In the genomic region with DNA sequence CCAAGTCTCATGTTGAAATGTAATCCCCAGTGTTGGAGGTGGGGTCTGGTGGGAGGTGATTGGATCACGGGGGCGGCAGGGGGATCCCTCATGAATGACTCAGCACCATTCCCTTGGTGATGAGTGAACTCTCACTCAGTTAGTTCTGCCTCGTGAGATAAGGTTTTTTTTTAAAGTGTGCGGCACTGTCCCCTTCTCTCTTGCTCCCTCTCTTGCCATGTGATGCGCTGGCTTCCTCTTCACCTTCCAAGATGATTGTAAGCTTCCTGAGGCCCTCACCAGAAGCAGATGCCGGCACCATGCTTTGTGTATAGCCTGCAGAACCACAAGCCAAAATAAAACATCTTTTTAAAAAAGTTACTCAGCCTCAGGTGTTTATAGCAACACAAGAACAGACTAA, we compare ENCODE assay signal across 1 cellular context.
TF ChIP-seq lines count a peak whose summit lies in the region.

No MANE protein-coding gene starts in this region.

TF ChIP-seq in SK-N-SH, 30 proteins besides CTCF, POLR2A, EP300 and RAD21 (continued from another document):
- TF ChIP-seq, protein P1, sequence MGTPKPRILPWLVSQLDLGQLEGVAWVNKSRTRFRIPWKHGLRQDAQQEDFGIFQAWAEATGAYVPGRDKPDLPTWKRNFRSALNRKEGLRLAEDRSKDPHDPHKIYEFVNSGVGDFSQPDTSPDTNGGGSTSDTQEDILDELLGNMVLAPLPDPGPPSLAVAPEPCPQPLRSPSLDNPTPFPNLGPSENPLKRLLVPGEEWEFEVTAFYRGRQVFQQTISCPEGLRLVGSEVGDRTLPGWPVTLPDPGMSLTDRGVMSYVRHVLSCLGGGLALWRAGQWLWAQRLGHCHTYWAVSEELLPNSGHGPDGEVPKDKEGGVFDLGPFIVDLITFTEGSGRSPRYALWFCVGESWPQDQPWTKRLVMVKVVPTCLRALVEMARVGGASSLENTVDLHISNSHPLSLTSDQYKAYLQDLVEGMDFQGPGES (IDR thresholded peaks at IDR 0.05; ENCODE audit: low read depth, low read length) = no peak
- TF ChIP-seq POLR2AphosphoS5 (IDR thresholded peaks at IDR 0.05; ENCODE audit: low read depth, low read length) (no peak), TEAD4 (IDR thresholded peaks at IDR 0.05; ENCODE audit: borderline replicate concordance, insufficient read depth) (no peak), SIN3A (IDR thresholded peaks at IDR 0.05; ENCODE audit: borderline replicate concordance, low read depth, low read length) (no peak), MXI1 (IDR thresholded peaks at IDR 0.05; ENCODE audit: low read depth, low read length) (no peak), ELF1 (IDR thresholded peaks at IDR 0.05) (no peak), RXRA (IDR thresholded peaks at IDR 0.05; ENCODE audit: borderline replicate concordance, low read depth) (no peak), GABPA (IDR thresholded peaks at IDR 0.05; ENCODE audit: low read depth) (no peak), FOXJ3 (CRISPR knock-in tag; IDR thresholded peaks at IDR 0.05) (no peak), NRF1 (IDR thresholded peaks at IDR 0.05; ENCODE audit: low read depth, low read length) (no peak)
- TF ChIP-seq, protein P2, sequence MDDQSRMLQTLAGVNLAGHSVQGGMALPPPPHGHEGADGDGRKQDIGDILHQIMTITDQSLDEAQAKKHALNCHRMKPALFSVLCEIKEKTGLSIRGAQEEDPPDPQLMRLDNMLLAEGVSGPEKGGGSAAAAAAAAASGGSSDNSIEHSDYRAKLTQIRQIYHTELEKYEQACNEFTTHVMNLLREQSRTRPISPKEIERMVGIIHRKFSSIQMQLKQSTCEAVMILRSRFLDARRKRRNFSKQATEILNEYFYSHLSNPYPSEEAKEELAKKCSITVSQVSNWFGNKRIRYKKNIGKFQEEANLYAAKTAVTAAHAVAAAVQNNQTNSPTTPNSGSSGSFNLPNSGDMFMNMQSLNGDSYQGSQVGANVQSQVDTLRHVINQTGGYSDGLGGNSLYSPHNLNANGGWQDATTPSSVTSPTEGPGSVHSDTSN (IDR thresholded peaks at IDR 0.05) = no peak
